Comparison of ENCODE assay signal across 11 cellular contexts in genomic region chr6:16481680-16482079, GRCh38.
A peak's percentile ranks its signal among the peaks of the same experiment; 100 is the strongest.
DNase-seq lines count a peak whose midpoint lies in the region; ATAC-seq and TF ChIP-seq lines count a peak whose summit lies in the region.
"Had no signal": no experiment of that assay in that cellular context is flagged by ENCODE, and none has a peak within 500 bp of the region (broad histone marks: within the 10 kb centered on the region; RNA-seq: fewer than 3 reads in every experiment).

No MANE protein-coding gene starts in this region.

- peak overlapping the region; percentile 88 for H3K27ac Mint-ChIP-seq in CD4-positive, alpha-beta T cell
- peak overlapping the region in 1 of 6 donors; percentile 0 for H3K27ac Mint-ChIP-seq in naive B cell
- H3K27ac Mint-ChIP-seq: GM23338 had no signal

- H3K4me3 Mint-ChIP-seq in CD4-positive, alpha-beta T cell: peak overlapping the region; percentile 21
- no peak overlapping the region for H3K4me3 Mint-ChIP-seq in naive B cell
- H3K4me3 Mint-ChIP-seq: GM23338 had no signal

- H3K27me3 ChIP-seq in CD4-positive, alpha-beta T cell (ENCODE audit: control insufficient read depth, insufficient read depth, low read length): no peaks in the 10 kb centered on the region

- H3K9me3 ChIP-seq in CD4-positive, alpha-beta T cell (ENCODE audit: control insufficient read depth, low read length): no peaks in the 10 kb centered on the region

- POLR2A ChIA-PET in CD4-positive, alpha-beta T cell (lab: Charles Lee): interaction anchor here (1.1 kb wide), 1 partner anchor 61 kb away, joined by 4 read pairs; no protein-coding TSS in a partner anchor

- peak overlapping the region; percentile 75 for H3K27ac ChIP-seq in CD4-positive, alpha-beta T cell (ENCODE audit: low read depth, low read length)
- no peak overlapping the region for H3K27ac ChIP-seq in coronary artery

- no peaks in the 10 kb centered on the region for H3K27me3 Mint-ChIP-seq in CD4-positive, alpha-beta T cell
- peaks cover 0 to 12% (median 6%) of the 10 kb centered on the region in 3 donors for H3K27me3 Mint-ChIP-seq in naive B cell

- peaks cover 2% of the 10 kb centered on the region for H3K9me3 Mint-ChIP-seq in CD4-positive, alpha-beta T cell
- peaks cover 0 to 8% (median 0%) of the 10 kb centered on the region in 7 donors for H3K9me3 Mint-ChIP-seq in naive B cell

- no peak for TF ChIP-seq CTCF in CD4-positive, alpha-beta T cell (IDR thresholded peaks at IDR 0.05)
- TF ChIP-seq CTCF in coronary artery (IDR thresholded peaks at IDR 0.05): no peak

- CTCF ChIA-PET in CD4-positive, alpha-beta T cell (lab: Charles Lee): interaction anchor here (0.9 to 1.5 kb wide), 6 partner anchors 14 to 150 kb away, joined by 3 read pairs; no protein-coding TSS in a partner anchor

- peaks cover 28% of the 10 kb centered on the region for H3K36me3 Mint-ChIP-seq in CD4-positive, alpha-beta T cell (ENCODE audit: low read depth)
- H3K36me3 Mint-ChIP-seq in naive B cell: no peaks in the 10 kb centered on the region

- peak; percentile 24 to 76 (median 44) for DNase-seq in CD4-positive, alpha-beta T cell
- DNase-seq in activated T-cell treated with anti-CD3 and anti-CD28 coated beads for 1 hour (ENCODE audit: low read depth) (peak; percentile 42), naive B cell (no peak), coronary artery (ENCODE audit: low spot score) (no peak), mesenteric fat pad (ENCODE audit: low spot score) (no peak), anterior cingulate cortex (lab: John Stamatoyannopoulos, UW) (no peak), T1000 (lab: John Stamatoyannopoulos, UW) (no peak)
- DNase-seq: left colon, NCI-H187 treated with DMSO at 0.1 percent for 48 hours had no signal

- intact Hi-C loops in CD4-positive, alpha-beta T cell (cut with DNase I, micrococcal nuclease): loop anchor here in 1 of 2 experiments (2.0 to 5.0 kb wide), 3 partner anchors 61 to 281 kb away; partner anchors contain the start of gene ATXN1

- no peak overlapping the region for H3K4me3 ChIP-seq in coronary artery
- H3K4me3 ChIP-seq: GM23338 had no signal

- peak; percentile 82 for ATAC-seq in CD4-positive, alpha-beta T cell (ENCODE audit: poor library complexity)
- ATAC-seq in HG02973 (IDR thresholded peaks at IDR 0.05; ENCODE audit: unreplicated experiment): peak; percentile 37
- ATAC-seq in naive B cell (ENCODE audit: low read depth in 2 of 2): peak; percentile 36 to 74
- ATAC-seq: GM23338, left colon had no signal

- H3K4me1 Mint-ChIP-seq in CD4-positive, alpha-beta T cell (ENCODE audit: low read depth): peaks cover 73% of the 10 kb centered on the region
- peaks cover 5 to 7% (median 6%) of the 10 kb centered on the region in 3 donors for H3K4me1 Mint-ChIP-seq in naive B cell

Comparison
In these comparisons a context has a peak if more than half of its experiments do, and no peak if none do; other contexts are left out.
1. DNase-seq: peak in CD4-positive, alpha-beta T cell (10 of 10) and activated T-cell treated with anti-CD3 and anti-CD28 coated beads for 1 hour (single experiment); none in naive B cell (single experiment), coronary artery (single experiment), mesenteric fat pad (single experiment), anterior cingulate cortex (0 of 58) and T1000 (single experiment).
2. Peak in every context shown above with its lines, with median percentiles within 50 percentile points of each other: ATAC-seq.